Comparison of ENCODE assay signal across 9 cellular contexts in the genomic region with DNA sequence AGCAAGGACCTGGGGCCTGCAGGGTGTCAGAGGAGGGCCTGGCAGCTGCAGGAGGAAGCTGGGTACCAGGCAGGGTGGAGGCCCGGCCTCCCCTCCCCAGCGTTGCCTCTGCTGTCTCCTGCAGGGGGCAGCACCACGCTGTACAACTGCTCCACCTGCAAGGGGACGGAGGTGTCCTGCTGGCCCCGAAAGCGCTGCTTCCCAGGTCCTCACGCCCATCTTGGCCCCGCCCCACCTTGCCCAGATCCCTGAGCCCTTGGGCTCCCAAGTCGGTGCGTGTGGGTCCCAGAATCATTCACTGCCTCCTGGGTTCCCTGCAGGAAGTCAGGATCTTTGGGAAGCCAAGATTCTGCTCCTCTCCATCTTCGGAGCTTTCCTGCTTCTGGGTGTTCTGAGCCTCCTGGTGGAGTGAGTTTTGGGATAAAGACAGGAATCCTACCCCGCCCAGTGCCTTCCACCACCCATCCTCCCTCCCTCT. TPM values are rescaled to one million over a fixed set of nuclear protein-coding genes. Genes with fewer than 3 reads are reported as not detected.
DNase-seq lines count a peak whose midpoint lies in the region; ATAC-seq and TF ChIP-seq lines count a peak whose summit lies in the region.
"Had no signal": no experiment of that assay in that cellular context is flagged by ENCODE, and none has a peak within 500 bp of the region (broad histone marks: within the 10 kb centered on the region; RNA-seq: fewer than 3 reads in every experiment).

No MANE protein-coding gene starts in this region.

- H3K4me1 Mint-ChIP-seq in activated naive CD8-positive, alpha-beta T cell treated with anti-CD3 and anti-CD28 coated beads, Interleukin-2, amount 50 U/mL, for 24 hours, result peaks cover 28% of the 10 kb centered on the region

- ATAC-seq in activated naive CD8-positive, alpha-beta T cell treated with anti-CD3 and anti-CD28 coated beads, Interleukin-2, amount 50 U/mL, for 24 hours, result peak; percentile 77
- peak; percentile 42 for ATAC-seq in aorta (ENCODE audit: low FRiP score)
- ATAC-seq in GM21528 (IDR thresholded peaks at IDR 0.05; ENCODE audit: low FRiP score, unreplicated experiment), result no peak

- WGBS in aorta, 2 donors, result 21 to 22% methylated on average over 11 to 12 of the region's 12 CpGs

- H3K4me3 ChIP-seq in LNCaP clone FGC (ENCODE audit: low read depth, low read length), result no peak overlapping the region
- H3K4me3 ChIP-seq in right atrium auricular region, result peak overlapping the region in 1 of 2 donors; percentile 11
- no peak overlapping the region for H3K4me3 ChIP-seq in aorta (ENCODE audit: low read length in 2 of 2)

- H3K27me3 ChIP-seq in right atrium auricular region (no peaks in the 10 kb centered on the region), aorta (ENCODE audit: control insufficient read depth in 1 of 2, insufficient read depth in 2 of 2, low read length in 1 of 2) (no peaks in the 10 kb centered on the region)

- no peak overlapping the region for H3K4me3 Mint-ChIP-seq in activated naive CD8-positive, alpha-beta T cell treated with anti-CD3 and anti-CD28 coated beads, Interleukin-2, amount 50 U/mL, for 24 hours

- H3K27me3 Mint-ChIP-seq in activated naive CD8-positive, alpha-beta T cell treated with anti-CD3 and anti-CD28 coated beads, Interleukin-2, amount 50 U/mL, for 24 hours, result no peaks in the 10 kb centered on the region

- H3K27ac Mint-ChIP-seq in activated naive CD8-positive, alpha-beta T cell treated with anti-CD3 and anti-CD28 coated beads, Interleukin-2, amount 50 U/mL, for 24 hours, result no peak overlapping the region

- peak; percentile 82 for DNase-seq in G401 (ENCODE audit: low spot score)
- peak; percentile 27 for DNase-seq in LNCaP clone FGC (ENCODE audit: low read depth)
- peak; percentile 60 to 85 (median 77) for DNase-seq in T-helper 1 cell
- DNase-seq in activated naive CD8-positive, alpha-beta T cell treated with anti-CD3 and anti-CD28 coated beads, Interleukin-2, amount 50 U/mL, for 24 hours, result peak; percentile 91
- peak; percentile 78 for DNase-seq in right atrium auricular region (ENCODE audit: low spot score)
- DNase-seq in putamen (ENCODE audit: low spot score), result peak; percentile 64
- DNase-seq in aorta, result peak; percentile 86 to 93

- H3K36me3 ChIP-seq in right atrium auricular region, result no peaks in the 10 kb centered on the region
- H3K36me3 ChIP-seq in aorta (ENCODE audit: control insufficient read depth in 1 of 2, insufficient read depth in 2 of 2, low read length in 1 of 2), result no peaks in the 10 kb centered on the region

- H3K9me3 ChIP-seq in right atrium auricular region, result no peaks in the 10 kb centered on the region
- no peaks in the 10 kb centered on the region for H3K9me3 ChIP-seq in aorta (ENCODE audit: control insufficient read depth, low read length)

- H3K9me3 Mint-ChIP-seq in activated naive CD8-positive, alpha-beta T cell treated with anti-CD3 and anti-CD28 coated beads, Interleukin-2, amount 50 U/mL, for 24 hours, result no peaks in the 10 kb centered on the region

- peaks cover 5% of the 10 kb centered on the region for H3K36me3 Mint-ChIP-seq in activated naive CD8-positive, alpha-beta T cell treated with anti-CD3 and anti-CD28 coated beads, Interleukin-2, amount 50 U/mL, for 24 hours (ENCODE audit: low read depth)

- H3K4me1 ChIP-seq in right atrium auricular region, result peaks cover 0 to 42% of the 10 kb centered on the region in 2 donors
- H3K4me1 ChIP-seq in aorta (ENCODE audit: control insufficient read depth in 1 of 2, insufficient read depth in 2 of 2, low read length in 2 of 2), result peaks cover 0 to 7% of the 10 kb centered on the region in 2 donors

- intact Hi-C loops in aorta (cut with DNase I), result loop anchor here (2.0 to 10.0 kb wide), 5 partner anchors 36 to 209 kb away; a partner anchor contains a TSS

- in situ Hi-C loops in G401 (cut with HindIII; ENCODE audit: low sequenced_read_pairs), result no loop called here

- H3K27ac ChIP-seq in right atrium auricular region (peak overlapping the region in 1 of 2 donors; percentile 19), aorta (ENCODE audit: low read depth in 1 of 2, low read length in 2 of 2) (no peak overlapping the region)

- TF ChIP-seq CTCF in LNCaP clone FGC (IDR thresholded peaks at IDR 0.05; ENCODE audit: control insufficient read depth, extremely low read depth, insufficient read depth) (peak; percentile 86), right atrium auricular region (IDR thresholded peaks at IDR 0.05) (peak; percentile 78 to 88)

RNA-seq across cellular contexts. Expression of a gene that starts 1.2 kb away (rescaled TPM):
- total RNA-seq in G401 (2014; rRNA removed; shearing (Covaris generic)), result not detected in 2 replicates
- total RNA-seq in right atrium auricular region, result not detected
- not detected for total RNA-seq in aorta
- polyA plus RNA-seq in aorta, result not detected
- total RNA-seq: mononuclear cell had no signal

RNA-seq across cellular contexts. Expression of a gene that starts 4.1 kb away (rescaled TPM):
- total RNA-seq in G401 (2014; rRNA removed; shearing (Covaris generic)), result 12.0 and 14.3 TPM in 2 replicates
- total RNA-seq in right atrium auricular region (1 to 10 TPM; 4.2 to 6.9 TPM), aorta (10 to 100 TPM; 12.4 to 15.8 TPM)
- polyA plus RNA-seq in aorta, result 10 to 100 TPM; 11.0 to 11.4 TPM

RNA-seq across cellular contexts. Expression of a gene that starts 19.8 kb away (rescaled TPM):
- total RNA-seq in G401 (2014; rRNA removed; shearing (Covaris generic)), result 0.61 TPM in 1 of 2 replicates, not detected in the other
- total RNA-seq in right atrium auricular region (1 to 10 TPM; 5.1 to 6.7 TPM), aorta (10 to 100 TPM; 18.6 to 21.8 TPM)
- 10 to 100 TPM in 1 of 2 donors, 1 to 10 TPM in 1; 6.5 to 10.8 TPM for polyA plus RNA-seq in aorta

RNA-seq across cellular contexts. Expression of a gene that starts 24.8 kb away (rescaled TPM):
- not detected in 2 replicates for total RNA-seq in G401 (2014; rRNA removed; shearing (Covaris generic))
- 1 to 10 TPM; 4.1 to 4.8 TPM for total RNA-seq in right atrium auricular region
- total RNA-seq in aorta, result 1 to 10 TPM; 2.4 to 6.6 TPM
- 1 to 10 TPM; 1.9 to 3.1 TPM for polyA plus RNA-seq in aorta

RNA-seq across cellular contexts. Expression of a gene that starts 27.0 kb away (rescaled TPM):
- total RNA-seq in G401 (2014; rRNA removed; shearing (Covaris generic)), result 21.4 and 50.0 TPM in 2 replicates
- total RNA-seq in right atrium auricular region (10 to 100 TPM in 1 of 2 donors, 1 to 10 TPM in 1; 9.5 to 12.8 TPM), aorta (10 to 100 TPM; 24.5 to 36.7 TPM)
- 10 to 100 TPM in 1 of 2 donors, 1 to 10 TPM in 1; 7.3 to 52.8 TPM for polyA plus RNA-seq in aorta

Comparison
In these comparisons a context has a peak if more than half of its experiments do, and no peak if none do; other contexts are left out.
1. DNase-seq: peak in every context shown above with its lines; median percentile 91 in activated naive CD8-positive, alpha-beta T cell treated with anti-CD3 and anti-CD28 coated beads, Interleukin-2, amount 50 U/mL, for 24 hours; 90 in aorta; 82 in G401; 78 in right atrium auricular region; 77 in T-helper 1 cell; 64 in putamen; 27 in LNCaP clone FGC.